Comparison of ENCODE assay signal across 27 cellular contexts in genomic region chr14:100896369-100897060, GRCh38. TPM values are rescaled to one million over a fixed set of nuclear protein-coding genes. Genes with fewer than 3 reads are reported as not detected.
DNase-seq lines count a peak whose midpoint lies in the region; ATAC-seq and TF ChIP-seq lines count a peak whose summit lies in the region.
"Had no signal": no experiment of that assay in that cellular context is flagged by ENCODE, and none has a peak within 500 bp of the region (broad histone marks: within the 10 kb centered on the region; RNA-seq: fewer than 3 reads in every experiment).

No MANE protein-coding gene starts in this region.

- peaks cover 19% of the 10 kb centered on the region for H3K4me1 ChIP-seq in BE2C

- peaks cover 77% of the 10 kb centered on the region for H3K36me3 ChIP-seq in BE2C
- H3K36me3 ChIP-seq in H7 (replicated peaks; ENCODE audit: control insufficient read depth, insufficient read depth, low read length), result no peaks in the 10 kb centered on the region
- H3K36me3 ChIP-seq: HAP-1 had no signal

- H3K36me3 Mint-ChIP-seq in glutamatergic neuron (ENCODE audit: unreplicated experiment), result no peaks in the 10 kb centered on the region
- H3K36me3 Mint-ChIP-seq: CD4-positive, CD25-positive, alpha-beta regulatory T cell had no signal

- H3K27me3 ChIP-seq in BE2C (no peaks in the 10 kb centered on the region), H7 (ENCODE audit: control insufficient read depth, insufficient read depth, low read length) (peaks cover 6% of the 10 kb centered on the region; the same call in 1 of the 2 replicates)

- TF ChIP-seq CTCF in BE2C (IDR thresholded peaks at IDR 0.05; ENCODE audit: low read depth, low read length) (no peak), glutamatergic neuron (IDR thresholded peaks at IDR 0.05; ENCODE audit: partially characterized antibody, unreplicated experiment) (no peak), omental fat pad (IDR thresholded peaks at IDR 0.05) (no peak)

- H3K4me3 Mint-ChIP-seq in glutamatergic neuron (ENCODE audit: unreplicated experiment), result no peak overlapping the region
- H3K4me3 Mint-ChIP-seq: activated CD4-positive, alpha-beta T cell treated with anti-CD3 and anti-CD28 coated beads, Interleukin-2, amount 10 ng/mL, durations not matched to agents 7 days and 5 days; CD4-positive, CD25-positive, alpha-beta regulatory T cell had no signal

- peak overlapping the region; percentile 22 for H3K27ac Mint-ChIP-seq in glutamatergic neuron (ENCODE audit: unreplicated experiment)
- H3K27ac Mint-ChIP-seq: activated CD4-positive, alpha-beta T cell treated with anti-CD3 and anti-CD28 coated beads, Interleukin-2, amount 10 ng/mL, durations not matched to agents 7 days and 5 days; CD4-positive, CD25-positive, alpha-beta regulatory T cell had no signal

- H3K4me3 ChIP-seq in BE2C (ENCODE audit: low read depth, low read length), result no peak overlapping the region
- H3K4me3 ChIP-seq in H7 (ENCODE audit: insufficient read depth, low read depth, low read length), result no peak overlapping the region
- H3K4me3 ChIP-seq: HAP-1, skin epidermis had no signal

- ATAC-seq in omental fat pad (ENCODE audit: low FRiP score), result no peak
- no peak for ATAC-seq in HG03159 (IDR thresholded peaks at IDR 0.05; ENCODE audit: unreplicated experiment)
- ATAC-seq in GM19324 (IDR thresholded peaks at IDR 0.05; ENCODE audit: low FRiP score, unreplicated experiment), result no peak

- H3K9me3 ChIP-seq in BE2C, result no peaks in the 10 kb centered on the region
- H3K9me3 ChIP-seq: HAP-1 had no signal

- peaks cover 2% of the 10 kb centered on the region for H3K9me3 Mint-ChIP-seq in glutamatergic neuron (ENCODE audit: unreplicated experiment)
- H3K9me3 Mint-ChIP-seq: activated CD4-positive, alpha-beta T cell treated with anti-CD3 and anti-CD28 coated beads, Interleukin-2, amount 10 ng/mL, durations not matched to agents 7 days and 5 days had no signal

- peaks cover 9% of the 10 kb centered on the region for H3K27me3 Mint-ChIP-seq in glutamatergic neuron (ENCODE audit: unreplicated experiment)

- DNase-seq in BE2C (peak; percentile 13), H7 (peak; percentile 54), glutamatergic neuron (peak; percentile 45), omental fat pad (ENCODE audit: low spot score) (peak; percentile 15), NCI-H226 (no peak)
- no peak for DNase-seq in stimulated activated CD4-positive, alpha-beta T cell treated with anti-CD3 and anti-CD28 coated beads, Interleukin-4, amount 100 ng/mL, for 1 hour
- DNase-seq: activated CD4-positive, alpha-beta T cell treated with anti-CD3 and anti-CD28 coated beads, Interleukin-2, amount 10 ng/mL, durations not matched to agents 7 days and 5 days; activated gamma-delta T cell treated with Interleukin-2 at 50 U/mL for 16 hours; amniotic stem cell; caudate nucleus; CD4-positive, CD25-positive, alpha-beta regulatory T cell; foreskin melanocyte; hypothalamus; IMR-90; NCI-H1105 treated with DMSO at 0.1 percent for 48 hours; NCI-H2081 treated with DMSO at 0.1 percent for 48 hours; stimulated activated CD4-positive, alpha-beta T cell treated with anti-CD3 and anti-CD28 coated beads, Interleukin-2, amount 100 ng/mL, for 24 hours; stimulated activated naive CD4-positive, alpha-beta T cell; T-helper 2 cell had no signal

- H3K4me1 Mint-ChIP-seq in glutamatergic neuron (ENCODE audit: low read depth, unreplicated experiment), result peaks cover 27% of the 10 kb centered on the region
- H3K4me1 Mint-ChIP-seq: activated CD4-positive, alpha-beta T cell treated with anti-CD3 and anti-CD28 coated beads, Interleukin-2, amount 10 ng/mL, durations not matched to agents 7 days and 5 days; CD4-positive, CD25-positive, alpha-beta regulatory T cell had no signal

RNA-seq across cellular contexts. Expression of gene RTL1, which starts 7.0 kb away (rescaled TPM):
- 2.0 TPM for polyA plus RNA-seq in BE2C (2012; ENCODE audit: insufficient read depth, insufficient read length, low read depth)
- total RNA-seq in H7 (2014; rRNA removed; shearing (Covaris generic)), result not detected in 2 replicates
- total RNA-seq in glutamatergic neuron (ENCODE audit: unreplicated experiment) (not detected), omental fat pad (not detected)
- total RNA-seq: activated CD4-positive, alpha-beta T cell treated with anti-CD3 and anti-CD28 coated beads, Interleukin-2, amount 10 ng/mL, durations not matched to agents 7 days and 5 days; CD4-positive, CD25-positive, alpha-beta regulatory T cell; IMR-90; myocyte; NCI-H460; SK-MEL-5 had no signal
- polyA plus RNA-seq: CD4-positive, CD25-positive, alpha-beta regulatory T cell; IMR-90; keratinocyte had no signal

Comparison
In these comparisons a context has a peak if more than half of its experiments do, and no peak if none do; other contexts are left out.
1. DNase-seq: peak in BE2C (single experiment), H7 (single experiment), glutamatergic neuron (single experiment) and omental fat pad (single experiment); none in NCI-H226 (single experiment) and stimulated activated CD4-positive, alpha-beta T cell treated with anti-CD3 and anti-CD28 coated beads, Interleukin-4, amount 100 ng/mL, for 1 hour (single experiment).